8 cellular contexts compared by ENCODE assay signal in genomic region chr10:63520463-63521388, GRCh38. TPM values are rescaled to one million over a fixed set of nuclear protein-coding genes. Genes with fewer than 3 reads are reported as not detected.
A peak's percentile ranks its signal among the peaks of the same experiment; 100 is the strongest.
DNase-seq lines count a peak whose midpoint lies in the region; ATAC-seq lines count a peak whose summit lies in the region.

No MANE protein-coding gene starts in this region.

- ATAC-seq in GM19463 (IDR thresholded peaks at IDR 0.05; ENCODE audit: unreplicated experiment) = peak; percentile 71
- peak; percentile 71 for ATAC-seq in HG03571 (IDR thresholded peaks at IDR 0.05; ENCODE audit: unreplicated experiment)
- ATAC-seq in Right ventricle myocardium inferior = peak; percentile 93

- H3K9me3 ChIP-seq in trophoblast cell (ENCODE audit: insufficient read depth, low read depth, low read length) = no peaks in the 10 kb centered on the region

- peak overlapping the region; percentile 88 for H4K8ac ChIP-seq in trophoblast cell (ENCODE audit: low read depth, low read length)

- DNase-seq in DMS53 treated with DMSO at 0.1 percent for 48 hours (lab: John Stamatoyannopoulos, UW; ENCODE audit: unreplicated experiment) (peak; percentile 67), SHP77 (lab: John Stamatoyannopoulos, UW) (peak; percentile 12 to 30), Right ventricle myocardium inferior (ENCODE audit: missing footprints) (peak; percentile 90), trophoblast cell (peak; percentile 50 to 71), NCI-H1930 (lab: John Stamatoyannopoulos, UW) (no peak)
- peak; percentile 51 for DNase-seq in activated naive CD4-positive, alpha-beta T cell treated with anti-CD3 and anti-CD28 coated beads, Interleukin-2, amount 50 U/mL, for 16 hours

- H2AK5ac ChIP-seq in trophoblast cell (ENCODE audit: low read length) = no peak overlapping the region

- H3K9ac ChIP-seq in trophoblast cell (ENCODE audit: low read length) = peak overlapping the region; percentile 83

- peak overlapping the region; percentile 42 for H3K4ac ChIP-seq in trophoblast cell (ENCODE audit: low read depth, low read length)

- intact Hi-C loops in Right ventricle myocardium inferior (cut with DNase I) = loop anchor here (2.0 to 5.0 kb wide), 6 partner anchors 53 to 313 kb away; partner anchors contain the start of gene JMJD1C

- H3K36me3 ChIP-seq in trophoblast cell (ENCODE audit: control insufficient read depth in 1 of 2, insufficient read depth in 2 of 2, low read length in 2 of 2) = peaks cover 0 to 1% of the 10 kb centered on the region in 2 experiments

- H3K79me2 ChIP-seq in trophoblast cell (ENCODE audit: control insufficient read depth, insufficient read depth, low read length, poor library complexity) = peaks cover 15% of the 10 kb centered on the region

- H3K27ac ChIP-seq in trophoblast cell (ENCODE audit: low read depth, low read length) = peak overlapping the region; percentile 93

- peaks cover 13% of the 10 kb centered on the region for H3K79me1 ChIP-seq in trophoblast cell (ENCODE audit: low read length)

- no peak overlapping the region for H2BK12ac ChIP-seq in trophoblast cell (ENCODE audit: low read length)

- H3K18ac ChIP-seq in trophoblast cell (ENCODE audit: low read length) = peak overlapping the region; percentile 22

- H3K23ac ChIP-seq in trophoblast cell (ENCODE audit: low read length) = no peak overlapping the region

- no peak overlapping the region for H2BK120ac ChIP-seq in trophoblast cell (ENCODE audit: insufficient read depth, low read length, poor library complexity)

- H3K4me3 ChIP-seq in trophoblast cell (ENCODE audit: low read depth, low read length) = peak overlapping the region; percentile 82

- H4K91ac ChIP-seq in trophoblast cell (ENCODE audit: low read depth, low read length) = peak overlapping the region; percentile 49

- H3K4me2 ChIP-seq in trophoblast cell (ENCODE audit: low read length) = peak overlapping the region; percentile 80

- peak overlapping the region; percentile 68 for H3K14ac ChIP-seq in trophoblast cell (ENCODE audit: low read length)

- WGBS in trophoblast cell (ENCODE audit: extremely low coverage, insufficient coverage, insufficient read length) = no CpG with 5 or more reads among the region's 46 CpGs

- H2AFZ ChIP-seq in trophoblast cell (ENCODE audit: insufficient read depth, low read length, poor library complexity) = peak overlapping the region; percentile 39

- H3K4me1 ChIP-seq in trophoblast cell (ENCODE audit: control insufficient read depth in 1 of 2, insufficient read depth in 2 of 2, low read length in 2 of 2) = peaks cover 0 to 6% of the 10 kb centered on the region in 2 experiments

- peak overlapping the region; percentile 10 for H4K12ac ChIP-seq in trophoblast cell (ENCODE audit: low read depth, low read length)

- H3K27me3 ChIP-seq in trophoblast cell (ENCODE audit: insufficient read depth, low read length) = no peaks in the 10 kb centered on the region

- H2BK5ac ChIP-seq in trophoblast cell (ENCODE audit: low read depth, low read length, poor library complexity) = peak overlapping the region; percentile 58

RNA-seq across cellular contexts. Expression of gene REEP3, which starts 0.5 kb away (rescaled TPM):
- 17.7 TPM for total RNA-seq in Right ventricle myocardium inferior
- polyA plus RNA-seq in trophoblast cell (2013) = 23.7 and 24.1 TPM in 2 replicates

RNA-seq across cellular contexts. Expression of gene JMJD1C, which starts 54.9 kb away (rescaled TPM):
- 38.1 TPM for total RNA-seq in Right ventricle myocardium inferior
- polyA plus RNA-seq in trophoblast cell (2013) = 35.9 and 36.9 TPM in 2 replicates

Comparison
In these comparisons a context has a peak if more than half of its experiments do, and no peak if none do; other contexts are left out.
1. DNase-seq: peak in DMS53 treated with DMSO at 0.1 percent for 48 hours (single experiment), SHP77 (2 of 2), activated naive CD4-positive, alpha-beta T cell treated with anti-CD3 and anti-CD28 coated beads, Interleukin-2, amount 50 U/mL, for 16 hours (single experiment), Right ventricle myocardium inferior (single experiment) and trophoblast cell (2 of 2); none in NCI-H1930 (0 of 2).
2. Peak in every context shown above with its lines, with median percentiles within 50 percentile points of each other: ATAC-seq.